In the genomic region with DNA sequence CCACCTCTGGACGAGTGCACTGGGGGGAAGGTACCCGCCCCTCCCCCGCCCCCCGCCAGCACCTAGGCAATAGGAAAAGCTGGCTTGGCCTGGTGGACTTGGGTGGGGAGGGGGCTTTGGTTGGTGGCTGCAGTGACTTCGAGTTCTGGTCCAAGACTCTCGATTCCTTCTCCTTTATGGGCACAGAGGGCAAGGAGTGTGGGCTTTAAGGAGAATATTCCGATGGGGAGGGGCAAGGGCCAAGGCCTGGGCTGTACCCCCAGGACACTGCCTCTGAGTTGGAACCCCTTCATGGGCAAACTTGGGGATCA, we compare ENCODE assay signal across 9 cellular contexts. TPM values are rescaled to one million over a fixed set of nuclear protein-coding genes. Genes with fewer than 3 reads are reported as not detected.
DNase-seq lines count a peak whose midpoint lies in the region; ATAC-seq and TF ChIP-seq lines count a peak whose summit lies in the region.
"Had no signal": no experiment of that assay in that cellular context is flagged by ENCODE, and none has a peak within 500 bp of the region (broad histone marks: within the 10 kb centered on the region; RNA-seq: fewer than 3 reads in every experiment).

No MANE protein-coding gene starts in this region.

- peak overlapping the region; percentile 87 for H3K4me2 ChIP-seq in skeletal muscle satellite cell (ENCODE audit: low read length)

- peaks cover 0 to 4% (median 0%) of the 10 kb centered on the region in 9 donors for H3K36me3 ChIP-seq in heart right ventricle
- H3K36me3 ChIP-seq in skeletal muscle satellite cell (ENCODE audit: insufficient read depth, low read length): no peaks in the 10 kb centered on the region

- peak overlapping the region; percentile 78 for H3K9ac ChIP-seq in skeletal muscle satellite cell (ENCODE audit: low read depth, low read length)

- H3K4me3 ChIP-seq in heart right ventricle (peak overlapping the region; percentile 64 to 88 (median 78)), skeletal muscle satellite cell (ENCODE audit: low read length) (peak overlapping the region; percentile 68)

- H3K27me3 ChIP-seq in heart right ventricle (no peaks in the 10 kb centered on the region), skeletal muscle satellite cell (ENCODE audit: control insufficient read depth, insufficient read depth, low read length) (no peaks in the 10 kb centered on the region)

- peak; percentile 32 for DNase-seq in GM20000 (ENCODE audit: low spot score)
- DNase-seq in heart right ventricle: no peak
- no peak for DNase-seq in C1 segment of cervical spinal cord (lab: John Stamatoyannopoulos, UW)
- no peak for DNase-seq in SK-N-DZ (ENCODE audit: low spot score)

- H3K27ac ChIP-seq in VCaP (peak overlapping the region; percentile 50), heart right ventricle (peak overlapping the region; percentile 44 to 88 (median 78))

- intact Hi-C loops in heart right ventricle (cut with DNase I): loop anchor here in 1 of 10 donors (5.0 kb wide), 1 partner anchor 51 kb away; the partner anchor contains the start of gene RSAD1

- H3K9me3 ChIP-seq in heart right ventricle: no peaks in the 10 kb centered on the region
- no peaks in the 10 kb centered on the region for H3K9me3 ChIP-seq in skeletal muscle satellite cell (replicated peaks; ENCODE audit: low read length)

- 1 to 2% methylated on average over 7 of the region's 7 CpGs for WGBS in heart right ventricle, 2 donors

- peak in 2 of 8 donors; percentile 6 to 31 for ATAC-seq in heart right ventricle
- no peak for ATAC-seq in esophagus mucosa
- no peak for ATAC-seq in GM21515 (IDR thresholded peaks at IDR 0.05; ENCODE audit: unreplicated experiment)

- TF ChIP-seq CTCF in GM20000 (IDR thresholded peaks at IDR 0.05; ENCODE audit: extremely low read depth, missing control alignments) (no peak), VCaP (conservative IDR thresholded peaks at IDR 0.05) (no peak), heart right ventricle (IDR thresholded peaks at IDR 0.05) (no peak)

- peaks cover 9 to 53% (median 28%) of the 10 kb centered on the region in 9 donors for H3K4me1 ChIP-seq in heart right ventricle
- H3K4me1 ChIP-seq in skeletal muscle satellite cell (ENCODE audit: control insufficient read depth, insufficient read depth, low read length): peaks cover 37% of the 10 kb centered on the region

RNA-seq across cellular contexts. Expression of gene ACSF2, which starts 0.4 kb away (rescaled TPM):
- total RNA-seq in heart right ventricle: 10 to 100 TPM in 9 of 10 donors, 1 to 10 TPM in 1; 9.9 to 45.0 (median 19.7) TPM
- polyA plus RNA-seq in heart right ventricle: 10 to 100 TPM in 1 of 2 donors, 1 to 10 TPM in 1; 7.9 to 26.9 TPM
- total RNA-seq in skeletal muscle satellite cell (2012; rRNA removed): 5.8 and 10.3 TPM in 2 replicates
- total RNA-seq in esophagus mucosa: 15.1 TPM
- 2.5 and 13.6 TPM in 2 replicates for polyA plus RNA-seq in SK-N-DZ (2014; cell fraction: cytosol; rRNA removed)
- 4.9 and 5.7 TPM in 2 replicates for polyA plus RNA-seq in SK-N-DZ (2014; cell fraction: nucleus; rRNA removed)

RNA-seq across cellular contexts. Expression of gene LRRC59, which starts 29.1 kb away (rescaled TPM):
- 10 to 100 TPM; 19.2 to 48.3 (median 24.7) TPM for total RNA-seq in heart right ventricle
- 10 to 100 TPM; 11.4 to 83.1 TPM for polyA plus RNA-seq in heart right ventricle
- 246 and 274 TPM in 2 replicates for total RNA-seq in skeletal muscle satellite cell (2012; rRNA removed)
- 68.2 TPM for total RNA-seq in esophagus mucosa
- polyA plus RNA-seq in SK-N-DZ (2014; cell fraction: cytosol; rRNA removed): 113 and 119 TPM in 2 replicates
- 53.3 and 54.9 TPM in 2 replicates for polyA plus RNA-seq in SK-N-DZ (2014; cell fraction: nucleus; rRNA removed)

RNA-seq across cellular contexts. Expression of gene CHAD, which starts 42.3 kb away (rescaled TPM):
- total RNA-seq in heart right ventricle (under 1 TPM in 3 of 10 donors, not detected in 7; 0.13 to 0.74 (median 0.20) TPM), esophagus mucosa (not detected)
- polyA plus RNA-seq in heart right ventricle: under 1 TPM in 1 of 2 donors, not detected in 1; 0.44 TPM
- total RNA-seq in skeletal muscle satellite cell (2012; rRNA removed): not detected in 2 replicates
- not detected in 2 replicates for polyA plus RNA-seq in SK-N-DZ (2014; cell fraction: cytosol; rRNA removed)
- not detected in 2 replicates for polyA plus RNA-seq in SK-N-DZ (2014; cell fraction: nucleus; rRNA removed)
- total RNA-seq: LHCN-M2 had no signal

RNA-seq across cellular contexts. Expression of gene RSAD1, which starts 52.2 kb away (rescaled TPM):
- total RNA-seq in heart right ventricle: 10 to 100 TPM; 36.2 to 52.3 (median 45.5) TPM
- 10 to 100 TPM; 31.8 to 47.9 TPM for polyA plus RNA-seq in heart right ventricle
- 21.5 and 23.4 TPM in 2 replicates for total RNA-seq in skeletal muscle satellite cell (2012; rRNA removed)
- 10.8 TPM for total RNA-seq in esophagus mucosa
- polyA plus RNA-seq in SK-N-DZ (2014; cell fraction: cytosol; rRNA removed): 32.0 and 43.5 TPM in 2 replicates
- polyA plus RNA-seq in SK-N-DZ (2014; cell fraction: nucleus; rRNA removed): 112 and 117 TPM in 2 replicates

RNA-seq across cellular contexts. Expression of gene EME1, which starts 53.4 kb away (rescaled TPM):
- total RNA-seq in heart right ventricle: 1 to 10 TPM in 2 of 10 donors, under 1 TPM in 8; 0.25 to 1.8 (median 0.67) TPM
- polyA plus RNA-seq in heart right ventricle: under 1 TPM; 0.20 to 0.51 TPM
- total RNA-seq in skeletal muscle satellite cell (2012; rRNA removed): 8.5 and 10.4 TPM in 2 replicates
- total RNA-seq in esophagus mucosa: 2.4 TPM
- polyA plus RNA-seq in SK-N-DZ (2014; cell fraction: cytosol; rRNA removed): 37.1 and 43.4 TPM in 2 replicates
- 209 and 218 TPM in 2 replicates for polyA plus RNA-seq in SK-N-DZ (2014; cell fraction: nucleus; rRNA removed)
